ENCODE assay signal across 1 cellular context in genomic region chr3:140941434-140942220, GRCh38.
TF ChIP-seq lines count a peak whose summit lies in the region.

SLC25A36 (plus strand) TSS chr3:140941836; CDS start chr3:140942055, 219 bp downstream.

TF ChIP-seq in HepG2, 621 proteins besides CTCF, POLR2A, EP300 and RAD21 (continued from another document):
- TF ChIP-seq ZNF136 (CRISPR knock-in tag; IDR thresholded peaks at IDR 0.05; ENCODE audit: low read depth) (peak; percentile 96; the same call in 1 of the 2 replicates), ZBTB3 (CRISPR knock-in tag; IDR thresholded peaks at IDR 0.05; ENCODE audit: borderline replicate concordance, low read depth) (no peak), PHF20 (CRISPR knock-in tag; IDR thresholded peaks at IDR 0.05) (peak; percentile 78; the same call in 1 of the 2 replicates), RERE (CRISPR knock-in tag; IDR thresholded peaks at IDR 0.05; ENCODE audit: low read depth) (peak; percentile 60), MXD1 (CRISPR knock-in tag; IDR thresholded peaks at IDR 0.05) (peak; percentile 73), ARID4A (CRISPR knock-in tag; IDR thresholded peaks at IDR 0.05; ENCODE audit: borderline replicate concordance) (peak; percentile 88), FOXM1 (CRISPR knock-in tag; IDR thresholded peaks at IDR 0.05) (no peak), REST (IDR thresholded peaks at IDR 0.05; ENCODE audit: borderline replicate concordance in 1 of 2, low read depth in 1 of 2, low read length in 2 of 2) (peak in 1 of 2 experiments; percentile 25; a peak in 1 of 4 replicates), HCFC1 (IDR thresholded peaks at IDR 0.05; ENCODE audit: low read depth, low read length) (peak; percentile 30; the same call in 1 of the 2 replicates), ZNF784 (CRISPR knock-in tag; IDR thresholded peaks at IDR 0.05; ENCODE audit: borderline replicate concordance) (peak; percentile 95), RFXANK (CRISPR knock-in tag; IDR thresholded peaks at IDR 0.05) (peak; percentile 96), ZNF512 (CRISPR knock-in tag; IDR thresholded peaks at IDR 0.05) (peak; percentile 52; the same call in 1 of the 2 replicates), ZFP62 (CRISPR knock-in tag; IDR thresholded peaks at IDR 0.05) (no peak), ZNF615 (CRISPR knock-in tag; IDR thresholded peaks at IDR 0.05; ENCODE audit: borderline replicate concordance) (0 out of 2 replicates have a peak, but pooled peaks have one; percentile 71)
